22 cellular contexts compared by ENCODE assay signal in the genomic region with DNA sequence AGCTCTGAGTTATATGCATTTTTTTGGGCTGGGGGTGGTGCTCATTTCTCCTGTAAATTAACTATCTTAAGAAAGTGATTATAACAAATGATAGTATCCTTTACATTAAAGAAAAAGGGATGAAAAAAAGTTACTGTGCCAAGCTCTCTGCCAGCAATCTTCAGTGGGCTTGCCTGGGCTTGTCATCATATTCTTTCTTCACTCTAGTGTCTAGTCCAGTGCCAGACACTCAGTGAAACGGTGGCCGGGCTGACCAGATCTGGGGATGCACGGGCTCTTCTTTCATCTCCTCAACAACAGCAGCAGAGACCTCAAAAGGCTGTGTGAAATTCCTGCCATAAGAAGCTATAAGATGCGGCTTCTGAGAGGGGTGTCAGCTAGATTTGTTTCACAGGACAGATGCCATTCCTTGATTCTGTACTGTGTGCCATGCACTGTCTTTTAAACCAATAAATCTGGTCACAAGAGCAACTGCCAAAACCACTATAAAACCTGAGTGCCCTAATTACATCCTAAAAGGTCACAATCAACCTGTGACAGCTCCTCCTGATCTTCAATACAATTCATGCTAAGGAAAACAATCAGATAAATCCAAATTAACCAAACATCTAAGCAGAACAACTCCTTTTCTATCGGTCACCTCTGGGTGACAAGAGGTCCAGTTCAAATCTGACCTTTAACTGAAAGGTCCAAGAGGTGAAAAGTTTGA. TPM values are rescaled to one million over a fixed set of nuclear protein-coding genes. Genes with fewer than 3 reads are reported as not detected.
DNase-seq lines count a peak whose midpoint lies in the region; ATAC-seq and TF ChIP-seq lines count a peak whose summit lies in the region.
"Had no signal": no experiment of that assay in that cellular context is flagged by ENCODE, and none has a peak within 500 bp of the region (broad histone marks: within the 10 kb centered on the region; RNA-seq: fewer than 3 reads in every experiment).

No MANE protein-coding gene starts in this region.

- H3K36me3 ChIP-seq in SJSA1 (peaks cover 23% of the 10 kb centered on the region), psoas muscle (ENCODE audit: insufficient read depth in 1 of 2, low read depth in 1 of 2) (no peaks in the 10 kb centered on the region)
- H3K36me3 ChIP-seq: gastrocnemius medialis, left ventricle myocardium inferior had no signal

- H3K36me3 Mint-ChIP-seq in activated naive CD8-positive, alpha-beta T cell treated with anti-CD3 and anti-CD28 coated beads, Interleukin-2, amount 10 ng/mL, durations not matched to agents 7 days and 5 days: peaks cover 15% of the 10 kb centered on the region
- H3K36me3 Mint-ChIP-seq in activated naive CD8-positive, alpha-beta T cell treated with anti-CD3 and anti-CD28 coated beads, Interleukin-2, amount 50 U/mL, for 24 hours (ENCODE audit: low read depth): peaks cover 9% of the 10 kb centered on the region
- peaks cover 3% of the 10 kb centered on the region for H3K36me3 Mint-ChIP-seq in glutamatergic neuron (ENCODE audit: unreplicated experiment)

- no peaks in the 10 kb centered on the region for H3K9me3 Mint-ChIP-seq in activated naive CD8-positive, alpha-beta T cell treated with anti-CD3 and anti-CD28 coated beads, Interleukin-2, amount 10 ng/mL, durations not matched to agents 7 days and 5 days
- H3K9me3 Mint-ChIP-seq in activated naive CD8-positive, alpha-beta T cell treated with anti-CD3 and anti-CD28 coated beads, Interleukin-2, amount 50 U/mL, for 24 hours: no peaks in the 10 kb centered on the region
- H3K9me3 Mint-ChIP-seq in glutamatergic neuron (ENCODE audit: unreplicated experiment): peaks cover 6% of the 10 kb centered on the region
- H3K9me3 Mint-ChIP-seq: activated CD4-positive, alpha-beta memory T cell treated with anti-CD3 and anti-CD28 coated beads for 36 hours; activated T-cell treated with anti-CD3 and anti-CD28 coated beads, Interleukin-2, amount 50 U/mL, for 24 hours; T-helper 1 cell treated with Interleukin-12 subunit alpha and Interleukin-12 subunit beta and Interleukin-4 antibody, amounts not matched to agents 30 μg/mL and 1 μg/mL, for 36 hours had no signal

- no peaks in the 10 kb centered on the region for H3K27me3 Mint-ChIP-seq in activated naive CD8-positive, alpha-beta T cell treated with anti-CD3 and anti-CD28 coated beads, Interleukin-2, amount 10 ng/mL, durations not matched to agents 7 days and 5 days
- H3K27me3 Mint-ChIP-seq in activated naive CD8-positive, alpha-beta T cell treated with anti-CD3 and anti-CD28 coated beads, Interleukin-2, amount 50 U/mL, for 24 hours: no peaks in the 10 kb centered on the region
- H3K27me3 Mint-ChIP-seq in glutamatergic neuron (ENCODE audit: unreplicated experiment): peaks cover 7% of the 10 kb centered on the region
- H3K27me3 Mint-ChIP-seq: activated CD4-positive, alpha-beta memory T cell treated with anti-CD3 and anti-CD28 coated beads for 36 hours; activated naive CD8-positive, alpha-beta T cell; activated T-cell treated with anti-CD3 and anti-CD28 coated beads, Interleukin-2, amount 50 U/mL, for 24 hours had no signal

- H3K27ac Mint-ChIP-seq in activated naive CD8-positive, alpha-beta T cell treated with anti-CD3 and anti-CD28 coated beads, Interleukin-2, amount 10 ng/mL, durations not matched to agents 7 days and 5 days: peak overlapping the region; percentile 2
- no peak overlapping the region for H3K27ac Mint-ChIP-seq in activated naive CD8-positive, alpha-beta T cell treated with anti-CD3 and anti-CD28 coated beads, Interleukin-2, amount 50 U/mL, for 24 hours
- peak overlapping the region; percentile 18 for H3K27ac Mint-ChIP-seq in glutamatergic neuron (ENCODE audit: unreplicated experiment)
- H3K27ac Mint-ChIP-seq: activated CD4-positive, alpha-beta memory T cell treated with anti-CD3 and anti-CD28 coated beads for 36 hours; activated naive CD8-positive, alpha-beta T cell; activated T-cell treated with anti-CD3 and anti-CD28 coated beads, Interleukin-2, amount 50 U/mL, for 24 hours; T-helper 1 cell treated with Interleukin-12 subunit alpha and Interleukin-12 subunit beta and Interleukin-4 antibody, amounts not matched to agents 30 μg/mL and 1 μg/mL, for 36 hours had no signal

- H3K4me1 ChIP-seq in SJSA1 (replicated peaks): peaks cover 83% of the 10 kb centered on the region
- peaks cover 41% of the 10 kb centered on the region for H3K4me1 ChIP-seq in psoas muscle
- H3K4me1 ChIP-seq: body of pancreas had no signal

- H3K27me3 ChIP-seq in SJSA1 (replicated peaks) (no peaks in the 10 kb centered on the region), psoas muscle (ENCODE audit: insufficient read depth in 3 of 3, low read length in 2 of 3) (no peaks in the 10 kb centered on the region)
- H3K27me3 ChIP-seq: body of pancreas, gastrocnemius medialis had no signal

- TF ChIP-seq CTCF in glutamatergic neuron (IDR thresholded peaks at IDR 0.05; ENCODE audit: partially characterized antibody, unreplicated experiment) (no peak), psoas muscle (IDR thresholded peaks at IDR 0.05) (no peak)

- H3K27ac ChIP-seq in SJSA1 (peak overlapping the region; percentile 97), psoas muscle (peak overlapping the region; percentile 23)
- H3K27ac ChIP-seq: body of pancreas, C4-2B, left ventricle myocardium inferior, VCaP had no signal

- WGBS in psoas muscle, 3 donors: 77 to 88% (median 79%) methylated on average over 5 of the region's 5 CpGs

- DNase-seq in activated naive CD8-positive, alpha-beta T cell treated with anti-CD3 and anti-CD28 coated beads, Interleukin-2, amount 10 ng/mL, durations not matched to agents 7 days and 5 days: no peak
- no peak for DNase-seq in activated naive CD8-positive, alpha-beta T cell treated with anti-CD3 and anti-CD28 coated beads, Interleukin-2, amount 50 U/mL, for 24 hours
- DNase-seq in SJSA1 (ENCODE audit: low read depth in 1 of 2, low spot score in 2 of 2) (peak in 1 of 2 experiments; percentile 64), glutamatergic neuron (no peak), psoas muscle (no peak)
- DNase-seq: ACHN; activated CD4-positive, alpha-beta memory T cell treated with anti-CD3 and anti-CD28 coated beads for 36 hours; activated T-cell treated with anti-CD3 and anti-CD28 coated beads, Interleukin-2, amount 50 U/mL, for 24 hours; body of pancreas; gastrocnemius medialis; left ventricle myocardium inferior; NCI-H2081 treated with DMSO at 0.1 percent for 48 hours; NCI-H524 treated with DMSO at 0.1 percent for 48 hours had no signal

- no peak overlapping the region for H3K4me3 ChIP-seq in SJSA1
- H3K4me3 ChIP-seq in psoas muscle: no peak overlapping the region
- H3K4me3 ChIP-seq: body of pancreas, gastrocnemius medialis, left ventricle myocardium inferior had no signal

- no peak for ATAC-seq in activated naive CD8-positive, alpha-beta T cell treated with anti-CD3 and anti-CD28 coated beads, Interleukin-2, amount 10 ng/mL, durations not matched to agents 7 days and 5 days (ENCODE audit: low read depth)
- no peak for ATAC-seq in activated naive CD8-positive, alpha-beta T cell treated with anti-CD3 and anti-CD28 coated beads, Interleukin-2, amount 50 U/mL, for 24 hours
- ATAC-seq in psoas muscle: peak in 1 of 4 donors; percentile 49
- ATAC-seq in GM18861 (IDR thresholded peaks at IDR 0.05; ENCODE audit: unreplicated experiment): no peak
- no peak for ATAC-seq in HG03469 (IDR thresholded peaks at IDR 0.05; ENCODE audit: unreplicated experiment)
- ATAC-seq in HG03045 (IDR thresholded peaks at IDR 0.05; ENCODE audit: unreplicated experiment): no peak
- ATAC-seq: body of pancreas, right cardiac atrium had no signal

- intact Hi-C loops in psoas muscle (cut with DNase I): loop anchor here in 1 of 2 donors (10.0 kb wide), 1 partner anchor 56 kb away; no protein-coding TSS in a partner anchor

- H3K9me3 ChIP-seq in SJSA1 (replicated peaks): no peaks in the 10 kb centered on the region
- no peaks in the 10 kb centered on the region for H3K9me3 ChIP-seq in psoas muscle
- H3K9me3 ChIP-seq: body of pancreas, gastrocnemius medialis, left ventricle myocardium inferior had no signal

- POLR2A ChIA-PET in activated naive CD8-positive, alpha-beta T cell treated with anti-CD3 and anti-CD28 coated beads, Interleukin-2, amount 10 ng/mL, durations not matched to agents 7 days and 5 days (lab: Charles Lee): interaction anchor here (0.5 to 1.6 kb wide), 2 partner anchors 12 to 1998 kb away, joined by 3 to 4 read pairs; partner anchors contain the start of gene EXOC2

- H3K4me3 Mint-ChIP-seq in activated naive CD8-positive, alpha-beta T cell treated with anti-CD3 and anti-CD28 coated beads, Interleukin-2, amount 10 ng/mL, durations not matched to agents 7 days and 5 days: no peak overlapping the region
- no peak overlapping the region for H3K4me3 Mint-ChIP-seq in activated naive CD8-positive, alpha-beta T cell treated with anti-CD3 and anti-CD28 coated beads, Interleukin-2, amount 50 U/mL, for 24 hours
- no peak overlapping the region for H3K4me3 Mint-ChIP-seq in glutamatergic neuron (ENCODE audit: unreplicated experiment)
- H3K4me3 Mint-ChIP-seq: activated CD4-positive, alpha-beta memory T cell treated with anti-CD3 and anti-CD28 coated beads for 36 hours; activated naive CD8-positive, alpha-beta T cell; activated T-cell treated with anti-CD3 and anti-CD28 coated beads, Interleukin-2, amount 50 U/mL, for 24 hours; T-helper 1 cell treated with Interleukin-12 subunit alpha and Interleukin-12 subunit beta and Interleukin-4 antibody, amounts not matched to agents 30 μg/mL and 1 μg/mL, for 36 hours had no signal

- peaks cover 32% of the 10 kb centered on the region for H3K4me1 Mint-ChIP-seq in activated naive CD8-positive, alpha-beta T cell treated with anti-CD3 and anti-CD28 coated beads, Interleukin-2, amount 10 ng/mL, durations not matched to agents 7 days and 5 days
- H3K4me1 Mint-ChIP-seq in activated naive CD8-positive, alpha-beta T cell treated with anti-CD3 and anti-CD28 coated beads, Interleukin-2, amount 50 U/mL, for 24 hours: peaks cover 49% of the 10 kb centered on the region
- peaks cover 46% of the 10 kb centered on the region for H3K4me1 Mint-ChIP-seq in glutamatergic neuron (ENCODE audit: low read depth, unreplicated experiment)

RNA-seq across cellular contexts. Expression of gene EXOC2, which starts 12.1 kb away (rescaled TPM):
- 10 to 100 TPM; 31.9 to 35.4 TPM for total RNA-seq in activated naive CD8-positive, alpha-beta T cell treated with anti-CD3 and anti-CD28 coated beads, Interleukin-2, amount 10 ng/mL, durations not matched to agents 7 days and 5 days
- 60.8 and 86.5 TPM in 2 replicates for total RNA-seq in SJSA1 (2014; rRNA removed; shearing (Covaris generic))
- 31.3 TPM for total RNA-seq in glutamatergic neuron (ENCODE audit: unreplicated experiment)
- total RNA-seq in psoas muscle: 10 to 100 TPM in 2 of 4 donors, 1 to 10 TPM in 2; 7.0 to 15.9 (median 11.3) TPM
- 1 to 10 TPM; 5.7 to 8.0 (median 6.0) TPM for polyA plus RNA-seq in psoas muscle

RNA-seq across cellular contexts. Expression of gene HUS1B, which starts 23.9 kb away (rescaled TPM):
- 1 to 10 TPM; 1.6 to 2.0 TPM for total RNA-seq in activated naive CD8-positive, alpha-beta T cell treated with anti-CD3 and anti-CD28 coated beads, Interleukin-2, amount 10 ng/mL, durations not matched to agents 7 days and 5 days
- 3.3 TPM in 1 of 2 replicates, not detected in the other for total RNA-seq in SJSA1 (2014; rRNA removed; shearing (Covaris generic))
- total RNA-seq in glutamatergic neuron (ENCODE audit: unreplicated experiment): 1.1 TPM
- total RNA-seq in psoas muscle: under 1 TPM in 2 of 4 donors, not detected in 2; 0.21 to 0.22 TPM
- under 1 TPM in 2 of 3 donors, not detected in 1; 0.38 to 0.49 TPM for polyA plus RNA-seq in psoas muscle
- total RNA-seq: epithelial cell of proximal tubule, left ventricle myocardium inferior had no signal
- polyA plus RNA-seq: right cardiac atrium had no signal
